Comparison of ENCODE assay signal across 16 cellular contexts in genomic region chr1:243316366-243316989, GRCh38.
DNase-seq lines count a peak whose midpoint lies in the region; ATAC-seq and TF ChIP-seq lines count a peak whose summit lies in the region.
"Had no signal": no experiment of that assay in that cellular context is flagged by ENCODE, and none has a peak within 500 bp of the region (broad histone marks: within the 10 kb centered on the region; RNA-seq: fewer than 3 reads in every experiment).

No MANE protein-coding gene starts in this region.

- peaks cover 43% of the 10 kb centered on the region for H3K4me1 Mint-ChIP-seq in dendritic cell treated with granulocyte-macrophage colony-stimulating factor and Interleukin-4, amounts not matched to agents 40 ng/mL and 50 ng/mL, for 4 days (ENCODE audit: low read depth)
- H3K4me1 Mint-ChIP-seq in activated CD4-positive, alpha-beta T cell treated with anti-CD3 and anti-CD28 coated beads, Interleukin-2, amount 10 ng/mL, durations not matched to agents 24 days and 14 days, result peaks cover 6% of the 10 kb centered on the region

- intact Hi-C loops in dendritic cell treated with granulocyte-macrophage colony-stimulating factor and Interleukin-4, amounts not matched to agents 40 ng/mL and 50 ng/mL, for 4 days (cut with micrococcal nuclease), result loop anchor here (10.0 kb wide), 1 partner anchor 62 kb away; the partner anchor contains the start of genes CEP170 and SDCCAG8
- intact Hi-C loops in left lung (cut with DNase I), result no loop called here
- intact Hi-C loops in activated CD4-positive, alpha-beta T cell treated with anti-CD3 and anti-CD28 coated beads, Interleukin-2, amount 10 ng/mL, durations not matched to agents 24 days and 14 days (cut with micrococcal nuclease), result no loop called here

- ATAC-seq in left lung, result peak; percentile 55
- no peak for ATAC-seq in GM21786 (IDR thresholded peaks at IDR 0.05; ENCODE audit: unreplicated experiment)
- ATAC-seq: activated naive CD8-positive, alpha-beta T cell treated with anti-CD3 and anti-CD28 coated beads, Interleukin-2, amount 50 U/mL, for 24 hours; activated T-cell treated with anti-CD3 and anti-CD28 coated beads, Interleukin-2, amount 50 U/mL, for 4 hours had no signal

- H3K27ac ChIP-seq in left lung (peak overlapping the region in 1 of 2 donors; percentile 6), substantia nigra (ENCODE audit: low read depth, low read length, poor library complexity, severe bottlenecking) (peak overlapping the region; percentile 74)

- H3K36me3 ChIP-seq in NT2/D1 (ENCODE audit: insufficient read depth, insufficient read length, low read length) (peaks cover 13% of the 10 kb centered on the region), left lung (peaks cover 0 to 37% of the 10 kb centered on the region in 2 donors)

- peak overlapping the region; percentile 20 for H3K27ac Mint-ChIP-seq in dendritic cell treated with granulocyte-macrophage colony-stimulating factor and Interleukin-4, amounts not matched to agents 40 ng/mL and 50 ng/mL, for 4 days
- no peak overlapping the region for H3K27ac Mint-ChIP-seq in activated CD4-positive, alpha-beta T cell treated with anti-CD3 and anti-CD28 coated beads, Interleukin-2, amount 10 ng/mL, durations not matched to agents 24 days and 14 days
- H3K27ac Mint-ChIP-seq: activated naive CD8-positive, alpha-beta T cell treated with anti-CD3 and anti-CD28 coated beads, Interleukin-2, amount 50 U/mL, for 24 hours; T-helper 2 cell treated with Interferon-gamma antibody and Interleukin-4, amounts not matched to agents 5 μg/mL and 100 μg/mL, for 36 hours had no signal

- no peaks in the 10 kb centered on the region for H3K4me1 ChIP-seq in NT2/D1 (ENCODE audit: insufficient read depth, insufficient read length)
- H3K4me1 ChIP-seq in left lung, result peaks cover 0 to 22% of the 10 kb centered on the region in 2 donors

- H3K4me3 Mint-ChIP-seq in dendritic cell treated with granulocyte-macrophage colony-stimulating factor and Interleukin-4, amounts not matched to agents 40 ng/mL and 50 ng/mL, for 4 days, result no peak overlapping the region
- no peak overlapping the region for H3K4me3 Mint-ChIP-seq in activated CD4-positive, alpha-beta T cell treated with anti-CD3 and anti-CD28 coated beads, Interleukin-2, amount 10 ng/mL, durations not matched to agents 24 days and 14 days
- H3K4me3 Mint-ChIP-seq: activated naive CD8-positive, alpha-beta T cell treated with anti-CD3 and anti-CD28 coated beads, Interleukin-2, amount 50 U/mL, for 24 hours; activated T-cell treated with anti-CD3 and anti-CD28 coated beads, Interleukin-2, amount 50 U/mL, for 4 hours; T-helper 2 cell treated with Interferon-gamma antibody and Interleukin-4, amounts not matched to agents 5 μg/mL and 100 μg/mL, for 36 hours had no signal

- no peak overlapping the region for H3K4me3 ChIP-seq in NT2/D1 (ENCODE audit: insufficient read length, low read depth)
- no peak overlapping the region for H3K4me3 ChIP-seq in left lung

- H3K36me3 Mint-ChIP-seq in dendritic cell treated with granulocyte-macrophage colony-stimulating factor and Interleukin-4, amounts not matched to agents 40 ng/mL and 50 ng/mL, for 4 days (ENCODE audit: low read depth), result peaks cover 62% of the 10 kb centered on the region
- H3K36me3 Mint-ChIP-seq in activated CD4-positive, alpha-beta T cell treated with anti-CD3 and anti-CD28 coated beads, Interleukin-2, amount 10 ng/mL, durations not matched to agents 24 days and 14 days (ENCODE audit: low read depth), result peaks cover 7% of the 10 kb centered on the region

- DNase-seq in NT2/D1 (ENCODE audit: low read depth, low spot score), result peak; percentile 23
- DNase-seq in left lung, result peak in 1 of 2 donors; percentile 58
- peak; percentile 4 to 87 (median 70) for DNase-seq in substantia nigra (lab: John Stamatoyannopoulos, UW)
- no peak for DNase-seq in activated CD4-positive, alpha-beta T cell treated with anti-CD3 and anti-CD28 coated beads, Interleukin-2, amount 10 ng/mL, durations not matched to agents 24 days and 14 days
- no peak for DNase-seq in hepatic stellate cell (ENCODE audit: low spot score)
- no peak for DNase-seq in stimulated activated CD4-positive, alpha-beta T cell treated with anti-CD3 and anti-CD28 coated beads, Interleukin-12 subunit alpha, Interleukin-12 subunit beta, amount 100 ng/mL, for 4 hours
- DNase-seq: activated CD4-positive, alpha-beta T cell treated with anti-CD3 and anti-CD28 coated beads, Interleukin-2, amount 50 U/mL, for 1 hour; activated naive CD8-positive, alpha-beta T cell treated with anti-CD3 and anti-CD28 coated beads, Interleukin-2, amount 50 U/mL, for 24 hours; activated T-cell treated with anti-CD3 and anti-CD28 coated beads, Interleukin-2, amount 50 U/mL, for 4 hours; dermis blood vessel endothelial cell; DMS79 treated with DMSO at 0.1 percent for 48 hours; NCI-H2029 treated with DMSO at 0.1 percent for 48 hours; NCI-H82 had no signal

- no peak for TF ChIP-seq CTCF in left lung (IDR thresholded peaks at IDR 0.05)

- no peak overlapping the region for H3K9ac ChIP-seq in NT2/D1 (ENCODE audit: insufficient read length, low read depth)

- H3K9me3 ChIP-seq in NT2/D1 (ENCODE audit: insufficient read depth, low read length), result no peaks in the 10 kb centered on the region
- H3K9me3 ChIP-seq in left lung, result no peaks in the 10 kb centered on the region

- H3K9me3 Mint-ChIP-seq in dendritic cell treated with granulocyte-macrophage colony-stimulating factor and Interleukin-4, amounts not matched to agents 40 ng/mL and 50 ng/mL, for 4 days, result no peaks in the 10 kb centered on the region
- H3K9me3 Mint-ChIP-seq in activated CD4-positive, alpha-beta T cell treated with anti-CD3 and anti-CD28 coated beads, Interleukin-2, amount 10 ng/mL, durations not matched to agents 24 days and 14 days, result no peaks in the 10 kb centered on the region
- H3K9me3 Mint-ChIP-seq: activated naive CD8-positive, alpha-beta T cell treated with anti-CD3 and anti-CD28 coated beads, Interleukin-2, amount 50 U/mL, for 24 hours; activated T-cell treated with anti-CD3 and anti-CD28 coated beads, Interleukin-2, amount 50 U/mL, for 4 hours; T-helper 2 cell treated with Interferon-gamma antibody and Interleukin-4, amounts not matched to agents 5 μg/mL and 100 μg/mL, for 36 hours had no signal

- H3K27me3 ChIP-seq in NT2/D1 (ENCODE audit: insufficient read depth, insufficient read length) (no peaks in the 10 kb centered on the region), left lung (no peaks in the 10 kb centered on the region)

- H3K27me3 Mint-ChIP-seq in dendritic cell treated with granulocyte-macrophage colony-stimulating factor and Interleukin-4, amounts not matched to agents 40 ng/mL and 50 ng/mL, for 4 days, result no peaks in the 10 kb centered on the region
- H3K27me3 Mint-ChIP-seq in activated CD4-positive, alpha-beta T cell treated with anti-CD3 and anti-CD28 coated beads, Interleukin-2, amount 10 ng/mL, durations not matched to agents 24 days and 14 days, result no peaks in the 10 kb centered on the region
- H3K27me3 Mint-ChIP-seq: activated naive CD8-positive, alpha-beta T cell treated with anti-CD3 and anti-CD28 coated beads, Interleukin-2, amount 50 U/mL, for 24 hours had no signal

Comparison
In these comparisons a context has a peak if more than half of its experiments do, and no peak if none do; other contexts are left out.
1. DNase-seq: peak in NT2/D1 (single experiment) and substantia nigra (49 of 49); none in activated CD4-positive, alpha-beta T cell treated with anti-CD3 and anti-CD28 coated beads, Interleukin-2, amount 10 ng/mL, durations not matched to agents 24 days and 14 days (single experiment), hepatic stellate cell (single experiment) and stimulated activated CD4-positive, alpha-beta T cell treated with anti-CD3 and anti-CD28 coated beads, Interleukin-12 subunit alpha, Interleukin-12 subunit beta, amount 100 ng/mL, for 4 hours (single experiment).